In genomic region chr20:48795732-48796131, GRCh38 we compare ENCODE assay signal across 24 cellular contexts. TPM values are rescaled to one million over a fixed set of nuclear protein-coding genes. Genes with fewer than 3 reads are reported as not detected.
A peak's percentile ranks its signal among the peaks of the same experiment; 100 is the strongest.
DNase-seq lines count a peak whose midpoint lies in the region; ATAC-seq, FAIRE-seq and TF ChIP-seq lines count a peak whose summit lies in the region.
"Had no signal": no experiment of that assay in that cellular context is flagged by ENCODE, and none has a peak within 500 bp of the region (broad histone marks: within the 10 kb centered on the region; RNA-seq: fewer than 3 reads in every experiment).

No MANE protein-coding gene starts in this region.

- no peak overlapping the region for H4K5ac ChIP-seq in H1 (ENCODE audit: insufficient read length, low read depth, low read length)

- H2BK20ac ChIP-seq in H1 (ENCODE audit: low read length) = no peak overlapping the region

- H3K23ac ChIP-seq in H1 (ENCODE audit: insufficient read length) = no peak overlapping the region

- no peak overlapping the region for H3K4ac ChIP-seq in H1 (replicated peaks; ENCODE audit: insufficient read length, low read depth, low read length)

- CTCF ChIA-PET in CD4-positive, alpha-beta T cell (lab: Charles Lee) = no interaction called here
- CTCF ChIA-PET in H1 (lab: Charles Lee; ENCODE audit: partially characterized antibody) = interaction anchor here (1.0 kb wide), 1 partner anchor 12 kb away, joined by 3 read pairs; no protein-coding TSS in a partner anchor

- no peak overlapping the region for H2AFZ ChIP-seq in H1 (ENCODE audit: low read length)

- H3K36me3 ChIP-seq in H1 (ENCODE audit: control insufficient read depth in 2 of 4, insufficient read depth in 4 of 4, low read length in 3 of 4) (no peaks in the 10 kb centered on the region), neutrophil (peaks cover 5% of the 10 kb centered on the region), BE2C (no peaks in the 10 kb centered on the region), WERI-Rb-1 (no peaks in the 10 kb centered on the region; the same call in 1 of the 2 replicates)
- H3K36me3 ChIP-seq: adrenal gland, thoracic aorta had no signal

- no peak for TF ChIP-seq POLR2A in H1 (IDR thresholded peaks at IDR 0.05; ENCODE audit: control extremely low read depth in 1 of 2, low read depth in 2 of 2, low read length in 2 of 2)

- FAIRE-seq in H1 (lab: Jason Lieb, UNC) (no peak), GM19239 (lab: Jason Lieb, UNC) (no peak)
- FAIRE-seq: D721Med, endothelial cell of umbilical vein had no signal

- intact Hi-C loops in CD4-positive, alpha-beta T cell (cut with DNase I, micrococcal nuclease) = no loop called here

- 88% methylated on average over 5 of the region's 5 CpGs; no CpG with 5 or more reads in 1 of the 2 experiments for WGBS in H1 (ENCODE audit: extremely low coverage in 1 of 2, insufficient coverage in 1 of 2, insufficient read length in 1 of 2, insufficient replicate concordance in 2 of 2, low coverage in 1 of 2, low lambda C conversion rate in 2 of 2, missing lambda C conversion rate in 1 of 2), 2 experiments

- H3K4me1 ChIP-seq in H1 (replicated peaks in 1 of 4; ENCODE audit: control insufficient read depth in 3 of 4, insufficient read depth in 4 of 4, low read length in 3 of 4) (peaks cover 4 to 27% (median 15%) of the 10 kb centered on the region in 4 experiments), neutrophil (ENCODE audit: control insufficient read depth in 1 of 2, insufficient read depth in 1 of 2, low read depth in 1 of 2, low read length in 1 of 2) (peaks cover 91 to 97% of the 10 kb centered on the region in 2 experiments), BE2C (no peaks in the 10 kb centered on the region)

- POLR2A ChIA-PET in CD4-positive, alpha-beta T cell (lab: Charles Lee) = interaction anchor here (1.0 kb wide), 1 partner anchor 15 kb away, joined by 3 read pairs; no protein-coding TSS in a partner anchor
- POLR2A ChIA-PET in H1 (lab: Charles Lee; ENCODE audit: partially characterized antibody) = interaction anchor here (1.2 kb wide), 1 partner anchor 487 kb away, joined by 3 read pairs; no protein-coding TSS in a partner anchor

- H3K27me3 ChIP-seq in CD4-positive, alpha-beta T cell (ENCODE audit: control insufficient read depth, insufficient read depth, low read length) = no peaks in the 10 kb centered on the region
- H3K27me3 ChIP-seq in H1 (replicated peaks in 1 of 4; ENCODE audit: control insufficient read depth in 3 of 4, extremely low read depth in 1 of 4, insufficient read depth in 3 of 4, low read length in 3 of 4) (no peaks in the 10 kb centered on the region), neutrophil (no peaks in the 10 kb centered on the region), BE2C (no peaks in the 10 kb centered on the region), WERI-Rb-1 (ENCODE audit: insufficient read depth, low read depth, severe bottlenecking) (no peaks in the 10 kb centered on the region)
- H3K27me3 ChIP-seq: adrenal gland had no signal

- H3K14ac ChIP-seq in H1 (ENCODE audit: insufficient read length) = no peak overlapping the region

- H3K27ac ChIP-seq in CD4-positive, alpha-beta T cell (ENCODE audit: low read depth, low read length) = no peak overlapping the region
- H3K27ac ChIP-seq in H1 (ENCODE audit: low read depth, low read length) (no peak overlapping the region), neutrophil (peak overlapping the region; percentile 75), WERI-Rb-1 (no peak overlapping the region)
- H3K27ac ChIP-seq: adrenal gland, thoracic aorta had no signal

- no peak for ATAC-seq in CD4-positive, alpha-beta T cell (ENCODE audit: poor library complexity)
- ATAC-seq: left ventricle myocardium superior, mucosa of descending colon, WTC11 had no signal

- no peaks in the 10 kb centered on the region for H3K27me3 Mint-ChIP-seq in CD4-positive, alpha-beta T cell

- no peak for TF ChIP-seq CTCF in CD4-positive, alpha-beta T cell (IDR thresholded peaks at IDR 0.05)
- TF ChIP-seq CTCF in H1 (IDR thresholded peaks at IDR 0.05; ENCODE audit: control extremely low read depth in 1 of 3, insufficient read depth in 1 of 3, low read depth in 1 of 3, low read length in 3 of 3) = no peak
- no peak for TF ChIP-seq CTCF in neutrophil (IDR thresholded peaks at IDR 0.05)
- no peak for TF ChIP-seq CTCF in BE2C (IDR thresholded peaks at IDR 0.05; ENCODE audit: low read depth, low read length)
- TF ChIP-seq CTCF in WERI-Rb-1 (IDR thresholded peaks at IDR 0.05; ENCODE audit: low read depth, low read length) = no peak

- no peak overlapping the region for H2BK15ac ChIP-seq in H1 (ENCODE audit: low read length)

- H2AK5ac ChIP-seq in H1 (ENCODE audit: low read depth, low read length) = no peak overlapping the region

- no peak overlapping the region for H2BK5ac ChIP-seq in H1 (ENCODE audit: low read depth, low read length)

- no peak overlapping the region for H3K18ac ChIP-seq in H1 (ENCODE audit: extremely low read depth, low read length)

- 0 out of 2 replicates have a peak overlapping the region, but pooled peaks have one; percentile 4 for H2BK12ac ChIP-seq in H1 (ENCODE audit: low read depth, low read length)

- no peak overlapping the region for H3K4me3 Mint-ChIP-seq in CD4-positive, alpha-beta T cell
- H3K4me3 Mint-ChIP-seq: T-helper 2 cell treated with Interferon-gamma antibody and Interleukin-4, amounts not matched to agents 5 μg/mL and 100 μg/mL, for 36 hours; WTC11 had no signal

- peaks cover 42% of the 10 kb centered on the region for H3K4me1 Mint-ChIP-seq in CD4-positive, alpha-beta T cell (ENCODE audit: low read depth)

- no peak overlapping the region for H3K9ac ChIP-seq in H1 (replicated peaks in 1 of 4; ENCODE audit: extremely low read depth in 1 of 4, low read depth in 3 of 4, low read length in 3 of 4)
- H3K9ac ChIP-seq: SK-N-SH had no signal

- peak overlapping the region; percentile 1 for H3K27ac Mint-ChIP-seq in CD4-positive, alpha-beta T cell
- H3K27ac Mint-ChIP-seq: progenitor cell of endocrine pancreas; T-helper 2 cell treated with Interferon-gamma antibody and Interleukin-4, amounts not matched to agents 5 μg/mL and 100 μg/mL, for 36 hours; WTC11 had no signal

- H2BK120ac ChIP-seq in H1 (replicated peaks; ENCODE audit: low read depth, low read length) = no peak overlapping the region

- H3K4me3 ChIP-seq in H1 (ENCODE audit: extremely low read depth in 1 of 4, insufficient read depth in 2 of 4, low read depth in 3 of 4, low read length in 4 of 4) (no peak overlapping the region), neutrophil (ENCODE audit: low read depth in 1 of 2, low read length in 1 of 2) (no peak overlapping the region), BE2C (ENCODE audit: low read depth, low read length) (no peak overlapping the region), WERI-Rb-1 (ENCODE audit: low read depth, low read length) (no peak overlapping the region)
- H3K4me3 ChIP-seq: adrenal gland, mucosa of descending colon, thoracic aorta had no signal

- DNase-seq in CD4-positive, alpha-beta T cell = no peak
- DNase-seq in NCI-H69 (lab: John Stamatoyannopoulos, UW) (peak; percentile 17), H1 (ENCODE audit: low read depth in 1 of 2, low spot score in 2 of 2) (no peak), BE2C (no peak), WERI-Rb-1 (no peak), GM19239 (ENCODE audit: insufficient read length, low spot score) (no peak), SHP77 (lab: John Stamatoyannopoulos, UW) (no peak)
- DNase-seq: activated CD4-positive, alpha-beta T cell treated with anti-CD3 and anti-CD28 coated beads, Interleukin-2, amount 50 U/mL, for 48 hours; activated gamma-delta T cell; activated T-cell treated with anti-CD3 and anti-CD28 coated beads for 4 hours; AML-193; left ventricle myocardium superior; mucosa of descending colon; NCI-H1105; NCI-H2029 treated with DMSO at 0.1 percent for 48 hours; SK-N-SH had no signal

- H3K79me1 ChIP-seq in H1 (ENCODE audit: low read depth, low read length) = peaks cover 6% of the 10 kb centered on the region; the same call in 1 of the 2 replicates

- no peaks in the 10 kb centered on the region; the same call in 1 of the 2 replicates for H3K23me2 ChIP-seq in H1 (ENCODE audit: low read depth, low read length)

- no peaks in the 10 kb centered on the region for H3K9me3 ChIP-seq in CD4-positive, alpha-beta T cell (ENCODE audit: control insufficient read depth, low read length)
- H3K9me3 ChIP-seq in H1 (ENCODE audit: insufficient read depth in 2 of 2, low read depth in 1 of 2, low read length in 1 of 2) = no peaks in the 10 kb centered on the region
- H3K9me3 ChIP-seq in neutrophil = no peaks in the 10 kb centered on the region
- H3K9me3 ChIP-seq in BE2C = no peaks in the 10 kb centered on the region
- H3K9me3 ChIP-seq in WERI-Rb-1 (ENCODE audit: severe bottlenecking) = no peaks in the 10 kb centered on the region
- H3K9me3 ChIP-seq: adrenal gland, mucosa of descending colon, SK-N-SH, thoracic aorta had no signal

- H3K79me2 ChIP-seq in H1 (ENCODE audit: control insufficient read depth in 1 of 2, insufficient read depth in 2 of 2, low read length in 2 of 2) = no peaks in the 10 kb centered on the region

- H3K4me2 ChIP-seq in H1 (ENCODE audit: insufficient read depth in 1 of 2, low read depth in 2 of 2, low read length in 2 of 2) = no peak overlapping the region
- H3K4me2 ChIP-seq: SK-N-SH had no signal

- H3K9me3 Mint-ChIP-seq in CD4-positive, alpha-beta T cell = no peaks in the 10 kb centered on the region
- H3K9me3 Mint-ChIP-seq: T-helper 2 cell treated with Interferon-gamma antibody and Interleukin-4, amounts not matched to agents 5 μg/mL and 100 μg/mL, for 36 hours; WTC11 had no signal

- peaks cover 0 to 4% of the 10 kb centered on the region in 2 experiments for H4K20me1 ChIP-seq in H1 (replicated peaks in 1 of 2; ENCODE audit: control insufficient read depth in 1 of 2, insufficient read depth in 2 of 2, low read length in 2 of 2)

- no peak for TF ChIP-seq EP300 in H1 (IDR thresholded peaks at IDR 0.05; ENCODE audit: borderline replicate concordance in 1 of 2, low read depth in 2 of 2, low read length in 2 of 2)

- no peak overlapping the region for H3K56ac ChIP-seq in H1 (replicated peaks; ENCODE audit: insufficient read length, low read depth, low read length)

- TF ChIP-seq RAD21 in H1 (IDR thresholded peaks at IDR 0.05 in 1 of 2, conservative IDR thresholded peaks at IDR 0.05 in 1 of 2; ENCODE audit: low read depth in 2 of 2, low read length in 2 of 2) = no peak

- H4K91ac ChIP-seq in H1 (replicated peaks; ENCODE audit: insufficient read length, low read length) = no peak overlapping the region

- no peak overlapping the region for H4K8ac ChIP-seq in H1 (ENCODE audit: extremely low read depth, insufficient read depth, low read length)

- H3K36me3 Mint-ChIP-seq in CD4-positive, alpha-beta T cell (ENCODE audit: low read depth) = peaks cover 4% of the 10 kb centered on the region
- H3K36me3 Mint-ChIP-seq: WTC11 had no signal

RNA-seq across cellular contexts. Expression of gene PREX1, which starts 32.1 kb away (rescaled TPM):
- 10 to 100 TPM; 73.9 to 74.5 TPM for total RNA-seq in CD4-positive, alpha-beta T cell
- total RNA-seq in H1 (2021; fragmentation: NEBNext Ultra II Directional; extraction: Animal tissue kit (Norgen Biotek cat#: 25700)) = 12.8 and 13.5 TPM in 2 replicates
- 10.7 and 13.4 TPM in 2 replicates for polyA plus RNA-seq in H1 (2011; rRNA removed)
- 9.6 TPM for polyA plus RNA-seq in H1 (2011; cell fraction: cytosol; rRNA removed)
- polyA plus RNA-seq in H1 (2011; cell fraction: nucleus; rRNA removed) = 17.7 TPM
- 8.8 to 13.0 TPM (median 12.7 TPM) in 4 replicates for polyA plus RNA-seq in H1 (2012, experiment 1 of 2)
- 8.5 TPM for polyA plus RNA-seq in H1 (2012, experiment 2 of 2)
- polyA plus RNA-seq in H1 (2013, experiment 1 of 2) = 6.3 TPM
- polyA plus RNA-seq in H1 (2013, experiment 2 of 2) = 6.2 TPM
- polyA minus RNA-seq in H1 (2011; rRNA and poly(A)+ RNA removed) = 12.9 and 16.1 TPM in 2 replicates
- polyA minus RNA-seq in H1 (2011; cell fraction: cytosol; rRNA and poly(A)+ RNA removed) = 9.6 TPM
- 8.8 TPM for polyA minus RNA-seq in H1 (2011; cell fraction: nucleus; rRNA and poly(A)+ RNA removed)
- polyA plus RNA-seq in BE2C (2012; ENCODE audit: insufficient read depth, insufficient read length, low read depth) = 8.8 TPM
